Comparison of ENCODE assay signal across 8 cellular contexts in genomic region chr6:139135578-139136545, GRCh38. TPM values are rescaled to one million over a fixed set of nuclear protein-coding genes. Genes with fewer than 3 reads are reported as not detected.
A peak's percentile ranks its signal among the peaks of the same experiment; 100 is the strongest.
DNase-seq lines count a peak whose midpoint lies in the region; ATAC-seq and TF ChIP-seq lines count a peak whose summit lies in the region.

No MANE protein-coding gene starts in this region.

- H3K4me3 ChIP-seq in DND-41 (ENCODE audit: low read depth in 1 of 2, low read length in 2 of 2) (peak overlapping the region; percentile 78 to 87), coronary artery (peak overlapping the region; percentile 96)
- peak overlapping the region; percentile 82 for H3K4me3 ChIP-seq in Jurkat, Clone E6-1 (ENCODE audit: low read length)

- peaks cover 18% of the 10 kb centered on the region for H3K36me3 Mint-ChIP-seq in activated B cell treated with CpG ODN at 0.5 μM for 24 hours (ENCODE audit: low read depth)

- H3K27ac Mint-ChIP-seq in activated B cell treated with CpG ODN at 0.5 μM for 24 hours = peak overlapping the region; percentile 98

- peaks cover 35% of the 10 kb centered on the region for H3K4me1 ChIP-seq in DND-41 (ENCODE audit: insufficient read depth, low read length)

- H4K20me1 ChIP-seq in DND-41 (ENCODE audit: insufficient read depth, low read length) = peaks cover 17% of the 10 kb centered on the region

- H3K4me3 Mint-ChIP-seq in activated B cell treated with CpG ODN at 0.5 μM for 24 hours = peak overlapping the region; percentile 95

- peak overlapping the region; percentile 81 for H3K4me2 ChIP-seq in DND-41 (ENCODE audit: insufficient read depth, low read length)

- H3K9ac ChIP-seq in DND-41 (ENCODE audit: low read depth, low read length) = peak overlapping the region; percentile 86

- H3K4me1 Mint-ChIP-seq in activated B cell treated with CpG ODN at 0.5 μM for 24 hours = peaks cover 82% of the 10 kb centered on the region

- H3K27me3 Mint-ChIP-seq in activated B cell treated with CpG ODN at 0.5 μM for 24 hours = no peaks in the 10 kb centered on the region

- H3K27ac ChIP-seq in DND-41 (ENCODE audit: low read length) = peak overlapping the region; percentile 84
- peak overlapping the region; percentile 86 to 91 for H3K27ac ChIP-seq in coronary artery

- H3K79me2 ChIP-seq in DND-41 (ENCODE audit: insufficient read depth, low read length) = peaks cover 52% of the 10 kb centered on the region

- H2AFZ ChIP-seq in DND-41 (ENCODE audit: low read depth, low read length) = peak overlapping the region; percentile 83

- intact Hi-C loops in activated B cell treated with CpG ODN at 0.5 μM for 24 hours (cut with micrococcal nuclease) = loop anchor here (1.0 to 10.0 kb wide), 8 partner anchors 15 to 541 kb away; partner anchors contain the start of genes CCDC28A, CITED2 and REPS1

- POLR2A ChIA-PET in activated B cell treated with CpG ODN at 0.5 μM for 24 hours (lab: Charles Lee) = interaction anchor here (0.7 to 4.4 kb wide), 10 partner anchors 10 to 239 kb away, joined by 3 to 38 read pairs (median 5); partner anchors contain the start of gene CITED2

- CTCF ChIA-PET in activated B cell treated with CpG ODN at 0.5 μM for 24 hours (lab: Charles Lee) = no interaction called here

- H3K27me3 ChIP-seq in DND-41 (ENCODE audit: insufficient read depth, low read length, poor library complexity) = no peaks in the 10 kb centered on the region

- ATAC-seq in DND-41 (ENCODE audit: insufficient read depth, low read depth) = peak; percentile 51
- ATAC-seq in GM21528 (IDR thresholded peaks at IDR 0.05; ENCODE audit: low FRiP score, unreplicated experiment) = peak; percentile 42
- ATAC-seq in activated B cell treated with CpG ODN at 0.5 μM for 24 hours (ENCODE audit: low read depth) = peak; percentile 43
- ATAC-seq in left lobe of liver = peak; percentile 73
- ATAC-seq in HG03378 (IDR thresholded peaks at IDR 0.05; ENCODE audit: unreplicated experiment) = no peak

- peak; percentile 36 for DNase-seq in DND-41
- no peak for DNase-seq in Jurkat, Clone E6-1 (ENCODE audit: low read depth, low spot score)
- peak; percentile 70 for DNase-seq in activated B cell treated with CpG ODN at 0.5 μM for 24 hours
- no peak for DNase-seq in coronary artery (ENCODE audit: low spot score)
- DNase-seq in left lobe of liver (ENCODE audit: low spot score) = peak; percentile 73
- DNase-seq in stimulated activated CD4-positive, alpha-beta T cell treated with anti-CD3 and anti-CD28 coated beads, Interleukin-4, amount 100 ng/mL, for 24 hours = peak; percentile 61

- H3K9me3 ChIP-seq in DND-41 (ENCODE audit: insufficient read depth, low read length, severe bottlenecking) = no peaks in the 10 kb centered on the region

- no peaks in the 10 kb centered on the region; the same call in 1 of the 2 replicates for H3K36me3 ChIP-seq in DND-41 (ENCODE audit: insufficient read depth, low read length)

- TF ChIP-seq CTCF in DND-41 (IDR thresholded peaks at IDR 0.05; ENCODE audit: borderline replicate concordance, extremely low read depth, low read length, poor library complexity, severe bottlenecking) (no peak), activated B cell treated with CpG ODN at 0.5 μM for 24 hours (IDR thresholded peaks at IDR 0.05) (no peak), coronary artery (IDR thresholded peaks at IDR 0.05) (no peak)

- no peaks in the 10 kb centered on the region for H3K9me3 Mint-ChIP-seq in activated B cell treated with CpG ODN at 0.5 μM for 24 hours

RNA-seq across cellular contexts. Expression of gene HECA, which starts 1.0 kb away (rescaled TPM):
- polyA plus RNA-seq in Jurkat, Clone E6-1 (2012; ENCODE audit: insufficient read depth, insufficient read length) = 5.1 TPM
- total RNA-seq in activated B cell treated with CpG ODN at 0.5 μM for 24 hours (34.9 and 38.3 TPM in 2 replicates), left lobe of liver (7.4 TPM)

Comparison
In these comparisons a context has a peak if more than half of its experiments do, and no peak if none do; other contexts are left out.
1. DNase-seq: peak in DND-41 (single experiment), activated B cell treated with CpG ODN at 0.5 μM for 24 hours (single experiment), left lobe of liver (single experiment) and stimulated activated CD4-positive, alpha-beta T cell treated with anti-CD3 and anti-CD28 coated beads, Interleukin-4, amount 100 ng/mL, for 24 hours (single experiment); none in Jurkat, Clone E6-1 (single experiment) and coronary artery (single experiment).
2. Peak in every context shown above with its lines, with median percentiles within 50 percentile points of each other: H3K4me3 ChIP-seq.